7 cellular contexts compared by ENCODE assay signal in the genomic region with DNA sequence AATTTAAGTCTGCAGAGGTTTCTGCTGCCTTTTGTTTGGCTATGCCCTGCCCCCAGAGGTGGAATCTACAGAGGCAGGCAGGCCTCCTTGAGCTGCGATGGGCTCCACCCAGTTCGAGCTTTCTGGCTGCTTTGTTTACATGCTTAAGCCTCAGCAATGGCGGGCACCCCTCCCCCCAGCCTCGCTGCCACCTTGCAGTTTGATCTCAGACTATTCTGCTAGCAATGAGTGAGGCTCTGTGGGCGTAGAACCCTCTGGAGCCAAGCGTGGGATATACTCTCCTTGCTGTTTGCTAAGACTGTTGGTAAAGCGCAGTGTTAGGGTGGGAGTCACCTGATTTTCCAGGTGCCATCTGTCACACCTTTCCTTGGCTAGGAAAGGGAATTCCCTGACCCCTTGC.
DNase-seq lines count a peak whose midpoint lies in the region; TF ChIP-seq lines count a peak whose summit lies in the region.
"Not testable (repeated sequence)": the region's sequence is repeated elsewhere in the genome, so short reads cannot be mapped to it uniquely, and the experiment has no call there.

No MANE protein-coding gene starts in this region.

- not testable (repeated sequence) for H3K9me3 ChIP-seq in NT2/D1 (ENCODE audit: insufficient read depth, low read length); WERI-Rb-1 (ENCODE audit: severe bottlenecking); neural progenitor cell (ENCODE audit: low read depth)

- not testable (repeated sequence) for H3F3A ChIP-seq in neural progenitor cell (ENCODE audit: low read depth)

- not testable (repeated sequence) for H4K20me1 ChIP-seq in neural progenitor cell (ENCODE audit: low read depth)

- H3K79me2 ChIP-seq in neural progenitor cell (ENCODE audit: low read depth) = not testable (repeated sequence)

- peak; percentile 7 for DNase-seq in DMS53 (lab: John Stamatoyannopoulos, UW)
- DNase-seq in NCI-H82 (lab: John Stamatoyannopoulos, UW) = peak; percentile 17
- peak; percentile 57 for DNase-seq in NT2/D1 (ENCODE audit: low read depth, low spot score)
- DNase-seq in WERI-Rb-1 = peak; percentile 12
- DNase-seq in head of caudate nucleus = peak in 40 of 42 donors; percentile 11 to 71 (median 46)
- DNase-seq in neural progenitor cell (ENCODE audit: low spot score) = peak; percentile 12
- peak; percentile 34 for DNase-seq in putamen (ENCODE audit: low spot score)

- H3K4me1 Mint-ChIP-seq in neural progenitor cell = not testable (repeated sequence)

- H3K36me3 ChIP-seq in NT2/D1 (ENCODE audit: insufficient read depth, insufficient read length, low read length); WERI-Rb-1; neural progenitor cell: not testable (repeated sequence)

- not testable (repeated sequence) for H3K4me2 ChIP-seq in neural progenitor cell

- H2AFZ ChIP-seq in neural progenitor cell (replicated peaks) = not testable (repeated sequence)

- not testable (repeated sequence) for H3K27ac Mint-ChIP-seq in neural progenitor cell

- intact Hi-C loops in head of caudate nucleus (cut with DNase I) = not testable (repeated sequence)

- H3K4me1 ChIP-seq in NT2/D1 (ENCODE audit: insufficient read depth, insufficient read length); neural progenitor cell: not testable (repeated sequence)

- not testable (repeated sequence) for H3K27me3 ChIP-seq in NT2/D1 (ENCODE audit: insufficient read depth, insufficient read length); WERI-Rb-1 (ENCODE audit: insufficient read depth, low read depth, severe bottlenecking); neural progenitor cell

- H3K36me3 Mint-ChIP-seq in neural progenitor cell = not testable (repeated sequence)

- H3K27ac ChIP-seq in WERI-Rb-1, neural progenitor cell: not testable (repeated sequence)

- H3K4me3 Mint-ChIP-seq in neural progenitor cell = not testable (repeated sequence)

- H3K9me3 Mint-ChIP-seq in neural progenitor cell = not testable (repeated sequence)

- not testable (repeated sequence) for H3K4me3 ChIP-seq in NT2/D1 (ENCODE audit: insufficient read length, low read depth); WERI-Rb-1 (ENCODE audit: low read depth, low read length); neural progenitor cell

- not testable (repeated sequence) for H3K9ac ChIP-seq in NT2/D1 (ENCODE audit: insufficient read length, low read depth); neural progenitor cell

- not testable (repeated sequence) for TF ChIP-seq CTCF in WERI-Rb-1 (IDR thresholded peaks at IDR 0.05; ENCODE audit: low read depth, low read length); neural progenitor cell (IDR thresholded peaks at IDR 0.05)

- not testable (repeated sequence) for H3K27me3 Mint-ChIP-seq in neural progenitor cell (ENCODE audit: insufficient read depth, low read depth)

Comparison
In these comparisons a context has a peak if more than half of its experiments do, and no peak if none do; other contexts are left out.
1. DNase-seq: peak in every context shown above with its lines; median percentile 57 in NT2/D1; 46 in head of caudate nucleus; 34 in putamen; 17 in NCI-H82; 12 in WERI-Rb-1; 12 in neural progenitor cell; 7 in DMS53.